10 cellular contexts compared by ENCODE assay signal in the genomic region with DNA sequence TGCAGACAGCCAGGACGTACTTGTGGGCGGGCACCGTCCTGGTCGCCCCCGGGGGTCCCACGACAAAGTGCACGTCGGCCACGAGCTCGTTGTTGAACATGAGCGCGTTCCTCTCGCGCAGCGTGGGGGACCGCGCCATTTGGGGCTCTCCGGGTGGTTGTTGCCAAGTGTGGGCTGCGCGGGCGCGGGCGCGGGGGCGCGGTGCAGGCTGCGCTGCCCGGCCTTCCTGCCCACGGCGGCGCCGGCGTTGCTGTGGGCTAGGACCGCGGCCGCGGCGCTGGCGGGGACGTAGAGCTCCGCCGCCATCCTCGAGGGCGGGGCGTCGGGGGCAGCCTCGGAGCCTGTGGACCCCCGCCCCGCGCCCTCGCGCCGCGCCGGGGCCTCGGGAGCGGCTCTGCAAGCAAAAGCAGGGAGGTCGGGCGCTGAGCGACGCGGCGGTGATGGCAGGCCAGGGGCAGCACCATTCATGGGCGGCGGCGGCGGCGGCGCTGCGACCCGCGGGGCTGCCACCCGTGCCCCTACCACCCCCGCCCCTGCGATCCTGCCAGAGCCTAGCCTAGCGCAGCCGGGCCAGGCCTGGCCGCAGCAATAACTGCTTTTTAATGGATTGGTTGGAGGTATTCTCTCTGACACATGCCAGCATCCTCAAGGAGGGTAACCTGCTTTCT. TPM values are rescaled to one million over a fixed set of nuclear protein-coding genes. Genes with fewer than 3 reads are reported as not detected.
DNase-seq lines count a peak whose midpoint lies in the region; ATAC-seq and TF ChIP-seq lines count a peak whose summit lies in the region.
"Had no signal": no experiment of that assay in that cellular context is flagged by ENCODE, and none has a peak within 500 bp of the region (broad histone marks: within the 10 kb centered on the region; RNA-seq: fewer than 3 reads in every experiment).

No MANE protein-coding gene starts in this region.

- no peaks in the 10 kb centered on the region for H4K20me1 ChIP-seq in fibroblast of lung (ENCODE audit: control insufficient read depth, extremely low read depth, insufficient read depth, low read length)

- POLR2A ChIA-PET in RWPE1 (lab: Yijun Ruan, JAX; ENCODE audit: low non-redundant PET): no interaction called here

- H3K9me3 Mint-ChIP-seq in nephron progenitor cell: peaks cover 13% of the 10 kb centered on the region

- H3K4me3 ChIP-seq in fibroblast of lung (replicated peaks in 1 of 4; ENCODE audit: control extremely low read depth in 1 of 4, insufficient read depth in 1 of 4, low read depth in 3 of 4, low read length in 4 of 4) (peak overlapping the region in 2 of 4 experiments; percentile 17 to 25), upper lobe of right lung (peak overlapping the region; percentile 44)

- no peak overlapping the region for H3K9ac ChIP-seq in fibroblast of lung (ENCODE audit: insufficient read depth, low read length)

- peak; percentile 68 for ATAC-seq in upper lobe of right lung

- H3K27ac Mint-ChIP-seq in nephron progenitor cell: no peak overlapping the region

- CTCF ChIA-PET in RWPE1 (lab: Yijun Ruan, JAX): interaction anchor here (1.0 kb wide), 1 partner anchor 34 kb away, joined by 3 read pairs; a partner anchor contains a TSS

- H3K36me3 ChIP-seq in fibroblast of lung (ENCODE audit: control insufficient read depth, insufficient read depth, low read length): no peaks in the 10 kb centered on the region
- H3K36me3 ChIP-seq in upper lobe of right lung: no peaks in the 10 kb centered on the region

- H3K79me2 ChIP-seq in fibroblast of lung (ENCODE audit: control insufficient read depth, insufficient read depth, low read length): no peaks in the 10 kb centered on the region

- H3K4me1 Mint-ChIP-seq in nephron progenitor cell: peaks cover 10% of the 10 kb centered on the region

- H3K27ac ChIP-seq in fibroblast of lung (ENCODE audit: insufficient read depth, low read length) (no peak overlapping the region), upper lobe of right lung (no peak overlapping the region), RWPE1 (no peak overlapping the region)

- no peaks in the 10 kb centered on the region for H3K9me3 ChIP-seq in fibroblast of lung (ENCODE audit: control insufficient read depth, insufficient read depth, low read depth, low read length)
- no peaks in the 10 kb centered on the region for H3K9me3 ChIP-seq in upper lobe of right lung

- DNase-seq in NCI-H748 (lab: John Stamatoyannopoulos, UW; ENCODE audit: unreplicated experiment) (peak; percentile 42), NCI-H748 treated with DMSO at 0.1 percent for 48 hours (lab: John Stamatoyannopoulos, UW) (no peak), fibroblast of lung (ENCODE audit: low read depth in 2 of 2) (no peak), nephron progenitor cell (peak; percentile 66), upper lobe of right lung (no peak), NCI-H2029 (lab: John Stamatoyannopoulos, UW) (no peak), T-helper 2 cell (no peak), RWPE1 (ENCODE audit: low spot score) (no peak)
- DNase-seq: activated CD4-positive, alpha-beta T cell treated with anti-CD3 and anti-CD28 coated beads for 1 hour; KBM-7 had no signal

- H3K4me1 ChIP-seq in fibroblast of lung (ENCODE audit: control insufficient read depth, extremely low read depth, insufficient read depth, low read length): no peaks in the 10 kb centered on the region
- peaks cover 3% of the 10 kb centered on the region for H3K4me1 ChIP-seq in upper lobe of right lung

- no peak for TF ChIP-seq CTCF in fibroblast of lung (conservative IDR thresholded peaks at IDR 0.05 in 1 of 2, IDR thresholded peaks at IDR 0.05 in 1 of 2; ENCODE audit: low read depth in 1 of 2, low read length in 2 of 2)
- no peak for TF ChIP-seq CTCF in nephron progenitor cell (IDR thresholded peaks at IDR 0.05)
- TF ChIP-seq CTCF in upper lobe of right lung (IDR thresholded peaks at IDR 0.05): no peak
- TF ChIP-seq CTCF in RWPE1 (conservative IDR thresholded peaks at IDR 0.05; ENCODE audit: low read depth): no peak

- no peaks in the 10 kb centered on the region for H3K36me3 Mint-ChIP-seq in nephron progenitor cell (ENCODE audit: low read depth)

- H3K4me3 Mint-ChIP-seq in nephron progenitor cell: peak overlapping the region; percentile 52

- intact Hi-C loops in upper lobe of right lung (cut with DNase I): no loop called here

- peak overlapping the region; percentile 25 for H3K4me2 ChIP-seq in fibroblast of lung (ENCODE audit: extremely low read depth, insufficient read depth, low read length)

- peaks cover 35% of the 10 kb centered on the region for H3K27me3 ChIP-seq in fibroblast of lung (ENCODE audit: control insufficient read depth, insufficient read depth, low read length)
- H3K27me3 ChIP-seq in upper lobe of right lung: peaks cover 8% of the 10 kb centered on the region

- H2AFZ ChIP-seq in fibroblast of lung (ENCODE audit: low read length): no peak overlapping the region

- H3K27me3 Mint-ChIP-seq in nephron progenitor cell (ENCODE audit: low read depth, poor library complexity): peaks cover 92% of the 10 kb centered on the region

RNA-seq across cellular contexts. Expression of a gene that starts 10.4 kb away (rescaled TPM):
- total RNA-seq in fibroblast of lung (not detected in 2 replicates), upper lobe of right lung (0.06 TPM)
- polyA plus RNA-seq in fibroblast of lung: not detected in 2 replicates
- not detected in 2 replicates for polyA plus RNA-seq in fibroblast of lung (2012)
- not detected in 2 replicates for polyA minus RNA-seq in fibroblast of lung (ENCODE audit: low replicate concordance)

RNA-seq across cellular contexts. Expression of a gene that starts 34.7 kb away (rescaled TPM):
- total RNA-seq in fibroblast of lung: 8.7 and 9.7 TPM in 2 replicates
- 4.1 and 5.9 TPM in 2 replicates for polyA plus RNA-seq in fibroblast of lung
- 2.6 and 3.4 TPM in 2 replicates for polyA plus RNA-seq in fibroblast of lung (2012)
- not detected in 2 replicates for polyA minus RNA-seq in fibroblast of lung (ENCODE audit: low replicate concordance)
- total RNA-seq in upper lobe of right lung: 44.4 TPM

RNA-seq across cellular contexts. Expression of a gene that starts 56.9 kb away (rescaled TPM):
- total RNA-seq in fibroblast of lung (84.4 and 91.7 TPM in 2 replicates), upper lobe of right lung (119 TPM)
- 86.6 and 96.6 TPM in 2 replicates for polyA plus RNA-seq in fibroblast of lung
- 44.5 and 47.1 TPM in 2 replicates for polyA plus RNA-seq in fibroblast of lung (2012)
- polyA minus RNA-seq in fibroblast of lung (ENCODE audit: low replicate concordance): 16.7 and 21.9 TPM in 2 replicates

Comparison
In these comparisons a context has a peak if more than half of its experiments do, and no peak if none do; other contexts are left out.
1. DNase-seq: peak in NCI-H748 (single experiment) and nephron progenitor cell (single experiment); none in NCI-H748 treated with DMSO at 0.1 percent for 48 hours (single experiment), fibroblast of lung (0 of 2), upper lobe of right lung (single experiment), NCI-H2029 (single experiment), T-helper 2 cell (0 of 5) and RWPE1 (single experiment).